Comparison of ENCODE assay signal across 23 cellular contexts in genomic region chr7:45923818-45924217, GRCh38. TPM values are rescaled to one million over a fixed set of nuclear protein-coding genes. Genes with fewer than 3 reads are reported as not detected.
DNase-seq lines count a peak whose midpoint lies in the region; ATAC-seq and TF ChIP-seq lines count a peak whose summit lies in the region.
"Had no signal": no experiment of that assay in that cellular context is flagged by ENCODE, and none has a peak within 500 bp of the region (broad histone marks: within the 10 kb centered on the region; RNA-seq: fewer than 3 reads in every experiment).

No MANE protein-coding gene starts in this region.

- H3K79me2 ChIP-seq in HCT116 (ENCODE audit: insufficient read depth, low read length) = no peaks in the 10 kb centered on the region

- H3K36me3 ChIP-seq in HCT116 (ENCODE audit: control insufficient read depth in 1 of 2, insufficient read depth in 2 of 2, low read length in 2 of 2) (no peaks in the 10 kb centered on the region), iPS-18a (ENCODE audit: control insufficient read depth, low read depth, low read length) (no peaks in the 10 kb centered on the region), tibial artery (no peaks in the 10 kb centered on the region)
- H3K36me3 ChIP-seq: left ventricle myocardium inferior, pancreas, upper lobe of left lung had no signal

- H3K4me3 ChIP-seq in HCT116 (replicated peaks in 1 of 2; ENCODE audit: low read depth in 1 of 2, low read length in 2 of 2) (no peak overlapping the region), iPS-18a (ENCODE audit: low read length) (peak overlapping the region; percentile 66), tibial artery (no peak overlapping the region)
- H3K4me3 ChIP-seq: body of pancreas, pancreas, SK-N-MC had no signal

- H3K9me2 ChIP-seq in HCT116 (ENCODE audit: insufficient read depth) = no peaks in the 10 kb centered on the region

- intact Hi-C loops in HCT116 (cut with micrococcal nuclease) = loop anchor here (1.0 to 2.0 kb wide), 3 partner anchors 428 to 1331 kb away; no protein-coding TSS in a partner anchor
- intact Hi-C loops in tibial artery (cut with DNase I; ENCODE audit: low total_unique reads) = loop anchor here (2.0 to 5.0 kb wide), 4 partner anchors 429 to 1328 kb away; no protein-coding TSS in a partner anchor
- intact Hi-C loops in left colon (cut with DNase I, micrococcal nuclease) = loop anchor here (5.0 to 10.0 kb wide), 4 partner anchors 421 to 1258 kb away; no protein-coding TSS in a partner anchor

- POLR2A ChIA-PET in HCT116 (lab: Charles Lee) = no interaction called here
- POLR2A ChIA-PET in RWPE1 (lab: Yijun Ruan, JAX; ENCODE audit: low non-redundant PET) = no interaction called here

- H3K9me3 ChIP-seq in HCT116 (ENCODE audit: control insufficient read depth in 1 of 2, insufficient read depth in 1 of 2, low read depth in 1 of 2, low read length in 2 of 2) = no peaks in the 10 kb centered on the region
- H3K9me3 ChIP-seq in iPS-18a (ENCODE audit: control insufficient read depth, low read depth, low read length) = no peaks in the 10 kb centered on the region
- H3K9me3 ChIP-seq in tibial artery = no peaks in the 10 kb centered on the region
- H3K9me3 ChIP-seq: body of pancreas, pancreas, upper lobe of left lung had no signal

- DNase-seq in HCT116 (ENCODE audit: low read depth, low spot score) = no peak
- no peak for DNase-seq in RWPE1 (ENCODE audit: low spot score)
- DNase-seq in tibial artery = no peak
- DNase-seq in left colon = no peak
- DNase-seq: activated gamma-delta T cell, NCI-H2227 treated with DMSO at 0.1 percent for 48 hours had no signal

- H3K27me3 ChIP-seq in HCT116 (ENCODE audit: insufficient read depth, low read length) = peaks cover 8% of the 10 kb centered on the region; the same call in 1 of the 2 replicates
- H3K27me3 ChIP-seq in iPS-18a (ENCODE audit: control insufficient read depth, insufficient read depth, low read length) = peaks cover 46% of the 10 kb centered on the region
- H3K27me3 ChIP-seq in tibial artery = no peaks in the 10 kb centered on the region

- H3K27ac ChIP-seq in HCT116 (ENCODE audit: low read depth, low read length) = no peak overlapping the region
- H3K27ac ChIP-seq in RWPE1 = peak overlapping the region; percentile 39; the same call in 1 of the 2 replicates
- H3K27ac ChIP-seq in iPS-18a (ENCODE audit: low read length) = no peak overlapping the region
- peak overlapping the region; percentile 22 to 28 for H3K27ac ChIP-seq in tibial artery
- H3K27ac ChIP-seq: body of pancreas, pancreas, SK-N-MC, upper lobe of left lung had no signal

- BruUV-seq in HCT116 (replicated peaks; lab: Mats Ljungman, UMichigan) = no TSS peak

- no peaks in the 10 kb centered on the region for H4K20me1 ChIP-seq in HCT116 (ENCODE audit: insufficient read depth)

- H3K9ac ChIP-seq in HCT116 (ENCODE audit: low read length) (no peak overlapping the region), iPS-18a (ENCODE audit: low read length) (no peak overlapping the region)

- no peak for ATAC-seq in HCT116
- no peak for ATAC-seq in HG03196 (IDR thresholded peaks at IDR 0.05; ENCODE audit: unreplicated experiment)
- no peak for ATAC-seq in left colon
- no peak for ATAC-seq in GM21723 (IDR thresholded peaks at IDR 0.05; ENCODE audit: unreplicated experiment)
- ATAC-seq: natural killer cell treated with Interleukin-12 subunit alpha and Interleukin-12 subunit beta and Interleukin-15 and Interleukin-18, amount 100 ng/mL, for 72 hours had no signal

- RAD21 ChIA-PET in HCT116 (lab: Charles Lee; ENCODE audit: low non-redundant PET in 1 of 2, low total read pairs in 2 of 2, uncharacterized antibody in 2 of 2, unreplicated experiment in 2 of 2) = interaction anchor here (1.4 to 1.5 kb wide), 2 partner anchors 428 kb away, joined by 4 to 6 read pairs; no protein-coding TSS in a partner anchor

- H3K4me2 ChIP-seq in HCT116 (ENCODE audit: low read length) = no peak overlapping the region

- no peak for TF ChIP-seq RAD21 in HCT116 (IDR thresholded peaks at IDR 0.05; ENCODE audit: low read depth)

- H3K4me1 ChIP-seq in HCT116 (ENCODE audit: control insufficient read depth in 1 of 2, insufficient read depth in 2 of 2, low read length in 2 of 2) (peaks cover 3 to 27% of the 10 kb centered on the region in 2 experiments; a peak in 2 of 4 replicates), iPS-18a (ENCODE audit: control insufficient read depth, low read depth, low read length) (peaks cover 19% of the 10 kb centered on the region), tibial artery (peaks cover 0 to 56% (median 43%) of the 10 kb centered on the region in 4 donors)

- TF ChIP-seq CTCF in HCT116 (IDR thresholded peaks at IDR 0.05 in 2 of 3, conservative IDR thresholded peaks at IDR 0.05 in 1 of 3; ENCODE audit: borderline replicate concordance in 1 of 3, insufficient read depth in 1 of 3, low read depth in 2 of 3, low read length in 2 of 3) = no peak
- TF ChIP-seq CTCF in RWPE1 (conservative IDR thresholded peaks at IDR 0.05; ENCODE audit: low read depth) = no peak
- no peak for TF ChIP-seq CTCF in tibial artery (IDR thresholded peaks at IDR 0.05)

- TF ChIP-seq POLR2A in HCT116 (IDR thresholded peaks at IDR 0.05; ENCODE audit: borderline replicate concordance, extremely low read depth, insufficient read depth, insufficient read length) = no peak

- peak overlapping the region; percentile 69 for H2AFZ ChIP-seq in HCT116 (ENCODE audit: low read depth, low read length, poor library complexity, severe bottlenecking)

- CTCF ChIA-PET in HCT116 (lab: Charles Lee) = interaction anchor here (0.8 to 3.1 kb wide), 15 partner anchors 10 to 1257 kb away, joined by 3 to 27 read pairs (median 6); no protein-coding TSS in a partner anchor
- CTCF ChIA-PET in RWPE1 (lab: Yijun Ruan, JAX) = interaction anchor here (0.6 to 2.4 kb wide), 9 partner anchors 122 to 625 kb away, joined by 3 to 7 read pairs (median 3); no protein-coding TSS in a partner anchor

TF ChIP-seq in HCT116, 20 proteins besides CTCF, POLR2A, EP300 and RAD21:
- TF ChIP-seq ZBTB33 (IDR thresholded peaks at IDR 0.05; ENCODE audit: extremely low read depth, insufficient replicate concordance, low read length) (no peak), SRF (IDR thresholded peaks at IDR 0.05; ENCODE audit: low read depth) (no peak), CEBPB (IDR thresholded peaks at IDR 0.05; ENCODE audit: low read depth) (no peak), MAX (IDR thresholded peaks at IDR 0.05) (no peak), ATF3 (IDR thresholded peaks at IDR 0.05) (no peak), EZH2phosphoT487 (IDR thresholded peaks at IDR 0.05; ENCODE audit: borderline replicate concordance) (no peak), ZNF274 (IDR thresholded peaks at IDR 0.05; ENCODE audit: low read depth, low read length) (no peak), SIN3A (IDR thresholded peaks at IDR 0.05; ENCODE audit: low read depth) (no peak), JUND (IDR thresholded peaks at IDR 0.05) (no peak), TCF7L2 (IDR thresholded peaks at IDR 0.05; ENCODE audit: borderline replicate concordance, extremely low read depth, insufficient read depth, insufficient read length) (no peak), FOSL1 (IDR thresholded peaks at IDR 0.05; ENCODE audit: low read depth) (no peak), ELF1 (IDR thresholded peaks at IDR 0.05; ENCODE audit: borderline replicate concordance, low read depth) (no peak), ZFX (IDR thresholded peaks at IDR 0.05) (no peak), YY1 (IDR thresholded peaks at IDR 0.05; ENCODE audit: extremely low read depth, insufficient replicate concordance, low read depth, low read length) (no peak), CBX3 (IDR thresholded peaks at IDR 0.05; ENCODE audit: low read depth) (no peak), SP1 (IDR thresholded peaks at IDR 0.05; ENCODE audit: low read depth) (no peak)
TF ChIP-seq in HCT116: peak in this region for 0.

RNA-seq across cellular contexts. Expression of gene IGFBP3, which starts 2.7 kb away (rescaled TPM):
- total RNA-seq in HCT116 (2021; ENCODE audit: unreplicated experiment) (4.1 TPM), left colon (10 to 100 TPM; 30.9 to 38.0 TPM)
- polyA plus RNA-seq in HCT116 (2012) = 2.0 and 2.6 TPM in 2 replicates

RNA-seq across cellular contexts. Expression of gene IGFBP1, which starts 35.5 kb away (rescaled TPM):
- total RNA-seq in HCT116 (2021; ENCODE audit: unreplicated experiment) (0.20 TPM), left colon (not detected)
- polyA plus RNA-seq in HCT116 (2012) = not detected in 2 replicates
- total RNA-seq: activated naive CD8-positive, alpha-beta T cell treated with anti-CD3 and anti-CD28 coated beads, Interleukin-2, amount 10 ng/mL, durations not matched to agents 7 days and 5 days; fibroblast of lung; left ventricle myocardium inferior; mononuclear cell; natural killer cell treated with Interleukin-12 subunit alpha and Interleukin-12 subunit beta and Interleukin-15 and Interleukin-18, amount 100 ng/mL, for 72 hours; T-helper 2 cell treated with Interferon-gamma antibody and Interleukin-4, amounts not matched to agents 100 ng/mL and 5 ng/mL, for 36 hours had no signal
- polyA plus RNA-seq: CD14-positive monocyte, fibroblast of lung had no signal

RNA-seq across cellular contexts. Expression of gene CCDC201, which starts 50.9 kb away (rescaled TPM):
- total RNA-seq in HCT116 (2021; ENCODE audit: unreplicated experiment) = not detected
- polyA plus RNA-seq in HCT116 (2012) = 0.01 TPM in 1 of 2 replicates, not detected in the other
- total RNA-seq in left colon = not detected
- total RNA-seq: activated naive CD8-positive, alpha-beta T cell treated with anti-CD3 and anti-CD28 coated beads, Interleukin-2, amount 10 ng/mL, durations not matched to agents 7 days and 5 days; body of pancreas; cerebellum; Daoy; endothelial cell of umbilical vein; fibroblast of lung; left ventricle myocardium inferior; mononuclear cell; natural killer cell treated with Interleukin-12 subunit alpha and Interleukin-12 subunit beta and Interleukin-15 and Interleukin-18, amount 100 ng/mL, for 72 hours; pancreas; T-helper 2 cell treated with Interferon-gamma antibody and Interleukin-4, amounts not matched to agents 100 ng/mL and 5 ng/mL, for 36 hours; upper lobe of left lung had no signal
- polyA plus RNA-seq: CD14-positive monocyte, endothelial cell of umbilical vein, fibroblast of lung, pancreas had no signal

Comparison
In these comparisons a context has a peak if more than half of its experiments do, and no peak if none do; other contexts are left out.
1. H3K27ac ChIP-seq: peak in RWPE1 (single experiment) and tibial artery (2 of 2); none in HCT116 (single experiment) and iPS-18a (single experiment).